In the genomic region with DNA sequence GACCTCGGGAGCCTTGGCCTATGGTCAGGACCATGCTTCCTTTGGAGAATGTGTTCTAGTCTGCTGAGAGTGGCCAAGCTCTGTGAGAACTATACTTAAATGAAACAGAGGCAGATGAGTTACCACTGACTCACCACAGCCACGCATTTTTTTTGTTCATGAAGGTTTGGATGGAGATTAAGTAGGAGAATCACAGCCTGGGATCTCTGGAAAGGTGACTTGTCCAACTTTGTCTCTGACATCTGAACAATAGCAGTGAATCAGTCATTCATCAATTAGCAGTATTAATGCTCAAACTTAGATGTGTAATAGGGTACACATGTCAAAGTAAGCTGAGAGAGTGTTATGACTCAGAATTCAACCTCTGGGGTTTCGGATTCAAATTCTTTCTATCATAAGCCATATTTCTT, we compare ENCODE assay signal across 13 cellular contexts.
DNase-seq lines count a peak whose midpoint lies in the region; ATAC-seq and TF ChIP-seq lines count a peak whose summit lies in the region.
"Had no signal": no experiment of that assay in that cellular context is flagged by ENCODE, and none has a peak within 500 bp of the region (broad histone marks: within the 10 kb centered on the region; RNA-seq: fewer than 3 reads in every experiment).

No MANE protein-coding gene starts in this region.

- ATAC-seq in GM19397 (IDR thresholded peaks at IDR 0.05; ENCODE audit: unreplicated experiment) (no peak), GM19455 (IDR thresholded peaks at IDR 0.05; ENCODE audit: unreplicated experiment) (no peak), GM18861 (IDR thresholded peaks at IDR 0.05; ENCODE audit: unreplicated experiment) (no peak)
- ATAC-seq: heart right ventricle had no signal

- H3K36me3 ChIP-seq in adipocyte (ENCODE audit: control insufficient read depth, insufficient read depth, low read length, severe bottlenecking): no peaks in the 10 kb centered on the region
- H3K36me3 ChIP-seq: heart right ventricle had no signal

- H3K4me1 ChIP-seq in adipocyte (ENCODE audit: control insufficient read depth, insufficient read depth, low read length): peaks cover 21% of the 10 kb centered on the region
- H3K4me1 ChIP-seq: heart right ventricle had no signal

- H3K9me3 ChIP-seq in adipocyte (ENCODE audit: control insufficient read depth, low read length): no peaks in the 10 kb centered on the region
- H3K9me3 ChIP-seq: heart right ventricle had no signal

- H3K4me3 ChIP-seq in HFF-Myc (replicated peaks; ENCODE audit: low read depth, low read length): no peak overlapping the region
- no peak overlapping the region for H3K4me3 ChIP-seq in adipocyte (ENCODE audit: low read length)
- no peak overlapping the region for H3K4me3 ChIP-seq in fibroblast of villous mesenchyme (ENCODE audit: low read depth, low read length)
- H3K4me3 ChIP-seq: heart right ventricle had no signal

- no peaks in the 10 kb centered on the region for H3K27me3 ChIP-seq in adipocyte (replicated peaks; ENCODE audit: control insufficient read depth, insufficient read depth, low read length)
- H3K27me3 ChIP-seq: heart right ventricle had no signal

- TF ChIP-seq CTCF in HFF-Myc (IDR thresholded peaks at IDR 0.05; ENCODE audit: low read depth, low read length, missing control alignments) (no peak), fibroblast of villous mesenchyme (IDR thresholded peaks at IDR 0.05; ENCODE audit: insufficient read depth, low read depth, low read length) (no peak)

- H3K9ac ChIP-seq in adipocyte (ENCODE audit: low read length): no peak overlapping the region

- DNase-seq in A172 (ENCODE audit: low spot score): peak; percentile 35
- DNase-seq in HFF-Myc (ENCODE audit: extremely low read depth, low read depth): peak; percentile 32
- DNase-seq in adipocyte (ENCODE audit: low read depth): peak; percentile 57
- peak; percentile 45 for DNase-seq in fibroblast of villous mesenchyme (ENCODE audit: low read depth)
- DNase-seq in stimulated activated CD4-positive, alpha-beta T cell treated with anti-CD3 and anti-CD28 coated beads, Interleukin-2, amount 100 ng/mL, for 48 hours: no peak
- DNase-seq: 8988T; activated B cell treated with CpG ODN at 0.5 μM for 24 hours; activated T-cell treated with anti-CD3 and anti-CD28 coated beads for 4 hours; heart right ventricle; stimulated activated CD4-positive, alpha-beta T cell treated with anti-CD3 and anti-CD28 coated beads, Interleukin-12 subunit alpha, Interleukin-12 subunit beta, amount 100 ng/mL, for 4 hours had no signal

Comparison
In these comparisons a context has a peak if more than half of its experiments do, and no peak if none do; other contexts are left out.
1. DNase-seq: peak in A172 (single experiment), HFF-Myc (single experiment), adipocyte (single experiment) and fibroblast of villous mesenchyme (single experiment); none in stimulated activated CD4-positive, alpha-beta T cell treated with anti-CD3 and anti-CD28 coated beads, Interleukin-2, amount 100 ng/mL, for 48 hours (0 of 2).